Comparison of ENCODE assay signal across 8 cellular contexts in genomic region chr6:45663181-45664180, GRCh38.
DNase-seq lines count a peak whose midpoint lies in the region; ATAC-seq, FAIRE-seq and TF ChIP-seq lines count a peak whose summit lies in the region.

No MANE protein-coding gene starts in this region.

- no peak for FAIRE-seq in HTR-8/SVneo (lab: Jason Lieb, UNC)

- no peak overlapping the region for H3K4me3 Mint-ChIP-seq in activated CD8-positive, alpha-beta memory T cell treated with anti-CD3 and anti-CD28 coated beads, Interleukin-2, amount 10 ng/mL, durations not matched to agents 7 days and 5 days

- H3K36me3 Mint-ChIP-seq in activated CD8-positive, alpha-beta memory T cell treated with anti-CD3 and anti-CD28 coated beads, Interleukin-2, amount 10 ng/mL, durations not matched to agents 7 days and 5 days, result no peaks in the 10 kb centered on the region

- H3K4me1 ChIP-seq in ovary (ENCODE audit: insufficient read depth) (peaks cover 2% of the 10 kb centered on the region), vagina (peaks cover 12% of the 10 kb centered on the region), body of pancreas (peaks cover 10% of the 10 kb centered on the region)

- H3K4me1 Mint-ChIP-seq in activated CD8-positive, alpha-beta memory T cell treated with anti-CD3 and anti-CD28 coated beads, Interleukin-2, amount 10 ng/mL, durations not matched to agents 7 days and 5 days, result peaks cover 51% of the 10 kb centered on the region

- ATAC-seq in GM18502 (IDR thresholded peaks at IDR 0.05; ENCODE audit: poor library complexity, unreplicated experiment) (peak; percentile 56), body of pancreas (no peak)
- peak; percentile 72 for ATAC-seq in activated CD8-positive, alpha-beta memory T cell treated with anti-CD3 and anti-CD28 coated beads, Interleukin-2, amount 10 ng/mL, durations not matched to agents 7 days and 5 days

- TF ChIP-seq POLR2A in ovary (IDR thresholded peaks at IDR 0.05), result no peak
- TF ChIP-seq POLR2A in vagina (IDR thresholded peaks at IDR 0.05), result no peak
- no peak for TF ChIP-seq POLR2A in body of pancreas (IDR thresholded peaks at IDR 0.05)

- H3K4me3 ChIP-seq in fibroblast of pulmonary artery (replicated peaks; ENCODE audit: low read depth, low read length), result no peak overlapping the region
- H3K4me3 ChIP-seq in ovary, result no peak overlapping the region
- H3K4me3 ChIP-seq in vagina, result peak overlapping the region; percentile 27
- no peak overlapping the region for H3K4me3 ChIP-seq in body of pancreas

- TF ChIP-seq CTCF in fibroblast of pulmonary artery (IDR thresholded peaks at IDR 0.05; ENCODE audit: low read length, missing control alignments), result peak; percentile 7
- TF ChIP-seq CTCF in ovary (IDR thresholded peaks at IDR 0.05), result no peak
- no peak for TF ChIP-seq CTCF in vagina (IDR thresholded peaks at IDR 0.05)
- no peak for TF ChIP-seq CTCF in body of pancreas (IDR thresholded peaks at IDR 0.05)

- H3K27me3 ChIP-seq in ovary (no peaks in the 10 kb centered on the region), vagina (no peaks in the 10 kb centered on the region), body of pancreas (no peaks in the 10 kb centered on the region)

- 13 to 19% (median 15%) methylated on average over 54 to 91 of the region's 91 CpGs for WGBS in ovary, 3 donors
- WGBS in body of pancreas, 2 donors, result 6 to 14% methylated on average over 32 to 85 of the region's 91 CpGs

- peaks cover 27% of the 10 kb centered on the region for H3K27me3 Mint-ChIP-seq in activated CD8-positive, alpha-beta memory T cell treated with anti-CD3 and anti-CD28 coated beads, Interleukin-2, amount 10 ng/mL, durations not matched to agents 7 days and 5 days

- no peak for TF ChIP-seq EP300 in ovary (IDR thresholded peaks at IDR 0.05)

- intact Hi-C loops in ovary (cut with DNase I) (no loop called here), vagina (cut with DNase I) (no loop called here), body of pancreas (cut with DNase I) (no loop called here)

- CTCF ChIA-PET in activated CD8-positive, alpha-beta memory T cell treated with anti-CD3 and anti-CD28 coated beads, Interleukin-2, amount 10 ng/mL, durations not matched to agents 7 days and 5 days (lab: Charles Lee), result interaction anchor here (0.6 to 1.5 kb wide), 2 partner anchors 13 to 259 kb away, joined by 3 to 6 read pairs; no protein-coding TSS in a partner anchor

- H3K27ac Mint-ChIP-seq in activated CD8-positive, alpha-beta memory T cell treated with anti-CD3 and anti-CD28 coated beads, Interleukin-2, amount 10 ng/mL, durations not matched to agents 7 days and 5 days, result no peak overlapping the region

- H3K9me3 Mint-ChIP-seq in activated CD8-positive, alpha-beta memory T cell treated with anti-CD3 and anti-CD28 coated beads, Interleukin-2, amount 10 ng/mL, durations not matched to agents 7 days and 5 days (ENCODE audit: low read depth), result no peaks in the 10 kb centered on the region

- no peaks in the 10 kb centered on the region for H3K36me3 ChIP-seq in ovary
- H3K36me3 ChIP-seq in vagina, result no peaks in the 10 kb centered on the region
- H3K36me3 ChIP-seq in body of pancreas (replicated peaks in 1 of 2; ENCODE audit: insufficient read depth in 1 of 2, low read depth in 2 of 2), result no peaks in the 10 kb centered on the region

- peak; percentile 52 for DNase-seq in activated CD8-positive, alpha-beta memory T cell treated with anti-CD3 and anti-CD28 coated beads, Interleukin-2, amount 10 ng/mL, durations not matched to agents 7 days and 5 days
- DNase-seq in fibroblast of pulmonary artery (ENCODE audit: low read depth), result peak; percentile 33
- peak in 4 of 5 donors; percentile 16 to 58 (median 30) for DNase-seq in ovary
- no peak for DNase-seq in vagina (ENCODE audit: extremely low spot score in 2 of 2)
- DNase-seq in body of pancreas, result no peak
- DNase-seq in HTR-8/SVneo (ENCODE audit: insufficient read length, low spot score), result no peak
- no peak for DNase-seq in middle frontal gyrus (ENCODE audit: extremely low spot score, low spot score)

- no peak overlapping the region for H3K27ac ChIP-seq in ovary
- no peak overlapping the region for H3K27ac ChIP-seq in vagina
- H3K27ac ChIP-seq in body of pancreas, result no peak overlapping the region

- no peaks in the 10 kb centered on the region for H3K9me3 ChIP-seq in ovary
- no peaks in the 10 kb centered on the region for H3K9me3 ChIP-seq in vagina
- no peaks in the 10 kb centered on the region for H3K9me3 ChIP-seq in body of pancreas

Comparison
In these comparisons a context has a peak if more than half of its experiments do, and no peak if none do; other contexts are left out.
1. DNase-seq: peak in activated CD8-positive, alpha-beta memory T cell treated with anti-CD3 and anti-CD28 coated beads, Interleukin-2, amount 10 ng/mL, durations not matched to agents 7 days and 5 days (single experiment), fibroblast of pulmonary artery (single experiment) and ovary (4 of 5); none in vagina (0 of 2), body of pancreas (0 of 4), HTR-8/SVneo (single experiment) and middle frontal gyrus (single experiment).
2. H3K4me3 ChIP-seq: peak in vagina (2 of 2); none in fibroblast of pulmonary artery (single experiment), ovary (single experiment) and body of pancreas (0 of 2).